1 cellular context compared by ENCODE assay signal in the genomic region with DNA sequence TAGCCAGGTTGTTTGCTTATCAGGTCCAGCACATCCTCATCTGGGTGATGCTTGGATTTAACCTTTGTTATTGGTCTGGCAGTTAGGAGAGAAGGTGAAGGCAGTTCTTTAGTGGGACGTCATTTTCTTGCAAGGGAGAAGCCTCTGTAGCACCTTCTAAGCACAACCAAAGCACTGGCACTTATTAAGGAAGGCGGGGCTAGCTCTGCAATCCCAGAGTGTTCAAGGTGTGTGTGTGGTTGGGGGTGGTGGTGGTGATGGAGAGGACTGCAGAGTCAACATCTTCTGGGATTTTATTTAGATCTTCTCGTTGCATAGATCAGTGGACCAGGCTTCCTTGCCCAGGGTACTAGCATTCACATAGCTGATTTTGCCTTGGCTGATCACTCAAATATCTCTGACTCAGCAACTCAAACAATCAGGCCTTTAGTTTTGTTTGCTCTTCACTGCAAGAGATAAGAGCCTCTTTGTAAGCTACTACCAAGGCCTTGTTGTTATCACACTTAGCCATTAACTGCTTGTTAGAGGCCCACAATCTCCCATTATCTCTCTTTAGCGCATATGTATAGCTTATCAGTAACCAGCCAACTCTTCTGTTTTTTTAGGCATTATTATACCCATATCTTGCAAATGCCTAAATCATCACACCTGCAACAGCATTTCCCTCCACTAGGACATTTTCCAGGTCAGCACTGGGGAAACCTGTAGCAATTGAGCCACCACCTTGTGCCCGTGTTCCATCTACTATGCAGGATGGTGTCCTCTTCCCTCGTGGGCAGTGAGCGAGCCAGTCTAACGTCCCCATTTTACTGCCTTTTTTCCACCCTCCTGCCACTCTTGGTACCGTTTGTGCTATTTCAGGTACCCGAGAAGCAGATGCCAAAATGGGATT.
A peak's percentile ranks its signal among the peaks of the same experiment; 100 is the strongest.
TF ChIP-seq lines count a peak whose summit lies in the region.

No MANE protein-coding gene starts in this region.

TF ChIP-seq in HepG2, 621 proteins besides CTCF, POLR2A, EP300 and RAD21 (continues in another document):
- TF ChIP-seq, protein P1, sequence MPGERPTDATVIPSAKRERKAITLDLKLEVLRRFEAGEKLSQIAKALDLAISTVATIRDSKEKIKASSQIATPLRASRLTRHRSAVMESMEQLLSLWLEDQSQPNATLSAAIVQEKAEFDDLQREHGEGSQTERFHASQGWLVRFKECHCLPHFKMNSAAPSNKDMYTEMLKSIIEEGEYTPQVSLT (CRISPR knock-in tag; IDR thresholded peaks at IDR 0.05; ENCODE audit: borderline replicate concordance, low read depth), result no peak
- TF ChIP-seq, protein P2, sequence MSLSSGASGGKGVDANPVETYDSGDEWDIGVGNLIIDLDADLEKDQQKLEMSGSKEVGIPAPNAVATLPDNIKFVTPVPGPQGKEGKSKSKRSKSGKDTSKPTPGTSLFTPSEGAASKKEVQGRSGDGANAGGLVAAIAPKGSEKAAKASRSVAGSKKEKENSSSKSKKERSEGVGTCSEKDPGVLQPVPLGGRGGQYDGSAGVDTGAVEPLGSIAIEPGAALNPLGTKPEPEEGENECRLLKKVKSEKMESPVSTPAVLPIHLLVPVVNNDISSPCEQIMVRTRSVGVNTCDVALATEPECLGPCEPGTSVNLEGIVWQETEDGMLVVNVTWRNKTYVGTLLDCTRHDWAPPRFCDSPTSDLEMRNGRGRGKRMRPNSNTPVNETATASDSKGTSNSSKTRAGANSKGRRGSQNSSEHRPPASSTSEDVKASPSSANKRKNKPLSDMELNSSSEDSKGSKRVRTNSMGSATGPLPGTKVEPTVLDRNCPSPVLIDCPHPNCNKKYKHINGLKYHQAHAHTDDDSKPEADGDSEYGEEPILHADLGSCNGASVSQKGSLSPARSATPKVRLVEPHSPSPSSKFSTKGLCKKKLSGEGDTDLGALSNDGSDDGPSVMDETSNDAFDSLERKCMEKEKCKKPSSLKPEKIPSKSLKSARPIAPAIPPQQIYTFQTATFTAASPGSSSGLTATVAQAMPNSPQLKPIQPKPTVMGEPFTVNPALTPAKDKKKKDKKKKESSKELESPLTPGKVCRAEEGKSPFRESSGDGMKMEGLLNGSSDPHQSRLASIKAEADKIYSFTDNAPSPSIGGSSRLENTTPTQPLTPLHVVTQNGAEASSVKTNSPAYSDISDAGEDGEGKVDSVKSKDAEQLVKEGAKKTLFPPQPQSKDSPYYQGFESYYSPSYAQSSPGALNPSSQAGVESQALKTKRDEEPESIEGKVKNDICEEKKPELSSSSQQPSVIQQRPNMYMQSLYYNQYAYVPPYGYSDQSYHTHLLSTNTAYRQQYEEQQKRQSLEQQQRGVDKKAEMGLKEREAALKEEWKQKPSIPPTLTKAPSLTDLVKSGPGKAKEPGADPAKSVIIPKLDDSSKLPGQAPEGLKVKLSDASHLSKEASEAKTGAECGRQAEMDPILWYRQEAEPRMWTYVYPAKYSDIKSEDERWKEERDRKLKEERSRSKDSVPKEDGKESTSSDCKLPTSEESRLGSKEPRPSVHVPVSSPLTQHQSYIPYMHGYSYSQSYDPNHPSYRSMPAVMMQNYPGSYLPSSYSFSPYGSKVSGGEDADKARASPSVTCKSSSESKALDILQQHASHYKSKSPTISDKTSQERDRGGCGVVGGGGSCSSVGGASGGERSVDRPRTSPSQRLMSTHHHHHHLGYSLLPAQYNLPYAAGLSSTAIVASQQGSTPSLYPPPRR (CRISPR knock-in tag; IDR thresholded peaks at IDR 0.05; ENCODE audit: borderline replicate concordance), result peak; percentile 92
- TF ChIP-seq ZBTB21 (CRISPR knock-in tag; IDR thresholded peaks at IDR 0.05) (no peak), GATA4 (IDR thresholded peaks at IDR 0.05; ENCODE audit: borderline replicate concordance, low read depth) (peak; percentile 93), SIN3B (IDR thresholded peaks at IDR 0.05; ENCODE audit: low read length) (no peak), FOSL2 (CRISPR knock-in tag; IDR thresholded peaks at IDR 0.05) (peak; percentile 91), MAFK (conservative IDR thresholded peaks at IDR 0.05 in 1 of 2, IDR thresholded peaks at IDR 0.05 in 1 of 2; ENCODE audit: low read length in 2 of 2) (peak; percentile 89), NR2F6 (IDR thresholded peaks at IDR 0.05) (peak; percentile 46; the same call in 1 of the 2 replicates), NR2F6 (CRISPR knock-in tag; IDR thresholded peaks at IDR 0.05) (no peak), NR2F2 (IDR thresholded peaks at IDR 0.05; ENCODE audit: borderline replicate concordance, low read depth) (no peak), NPAS2 (CRISPR knock-in tag; IDR thresholded peaks at IDR 0.05; ENCODE audit: borderline replicate concordance) (no peak), EED (CRISPR knock-in tag; IDR thresholded peaks at IDR 0.05) (no peak), TBX2 (CRISPR knock-in tag; IDR thresholded peaks at IDR 0.05; ENCODE audit: borderline replicate concordance) (peak; percentile 77), RBM22 (optimal IDR thresholded peaks at IDR 0.05; ENCODE audit: low read length) (no peak), TCF7 (IDR thresholded peaks at IDR 0.05; ENCODE audit: low read depth) (peak; percentile 73), ZNF468 (CRISPR knock-in tag; IDR thresholded peaks at IDR 0.05) (no peak), GATAD2A (CRISPR knock-in tag; IDR thresholded peaks at IDR 0.05) (peak; percentile 60; the same call in 1 of the 2 replicates), HNRNPH1 (optimal IDR thresholded peaks at IDR 0.05; ENCODE audit: low read depth, low read length) (no peak), MBNL3 (CRISPR knock-in tag; conservative IDR thresholded peaks at IDR 0.05) (no peak), ZNF12 (CRISPR knock-in tag; IDR thresholded peaks at IDR 0.05) (peak; percentile 49; the same call in 1 of the 2 replicates), ZNF556 (CRISPR knock-in tag; IDR thresholded peaks at IDR 0.05; ENCODE audit: borderline replicate concordance) (no peak), MATR3 (CRISPR knock-in tag; IDR thresholded peaks at IDR 0.05) (no peak), HDAC2 (CRISPR knock-in tag; IDR thresholded peaks at IDR 0.05) (0 out of 2 replicates have a peak, but pooled peaks have one; percentile 39), MAFF (IDR thresholded peaks at IDR 0.05; ENCODE audit: low read depth, low read length) (peak; percentile 84), GFI1 (CRISPR knock-in tag; IDR thresholded peaks at IDR 0.05; ENCODE audit: borderline replicate concordance) (peak; percentile 44; the same call in 1 of the 2 replicates), ZNF790 (CRISPR knock-in tag; IDR thresholded peaks at IDR 0.05; ENCODE audit: borderline replicate concordance) (no peak)
- TF ChIP-seq, protein P3, sequence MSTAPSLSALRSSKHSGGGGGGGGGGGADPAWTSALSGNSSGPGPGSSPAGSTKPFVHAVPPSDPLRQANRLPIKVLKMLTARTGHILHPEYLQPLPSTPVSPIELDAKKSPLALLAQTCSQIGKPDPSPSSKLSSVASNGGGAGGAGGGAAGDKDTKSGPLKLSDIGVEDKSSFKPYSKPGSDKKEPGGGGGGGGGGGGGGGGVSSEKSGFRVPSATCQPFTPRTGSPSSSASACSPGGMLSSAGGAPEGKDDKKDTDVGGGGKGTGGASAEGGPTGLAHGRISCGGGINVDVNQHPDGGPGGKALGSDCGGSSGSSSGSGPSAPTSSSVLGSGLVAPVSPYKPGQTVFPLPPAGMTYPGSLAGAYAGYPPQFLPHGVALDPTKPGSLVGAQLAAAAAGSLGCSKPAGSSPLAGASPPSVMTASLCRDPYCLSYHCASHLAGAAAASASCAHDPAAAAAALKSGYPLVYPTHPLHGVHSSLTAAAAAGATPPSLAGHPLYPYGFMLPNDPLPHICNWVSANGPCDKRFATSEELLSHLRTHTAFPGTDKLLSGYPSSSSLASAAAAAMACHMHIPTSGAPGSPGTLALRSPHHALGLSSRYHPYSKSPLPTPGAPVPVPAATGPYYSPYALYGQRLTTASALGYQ (CRISPR knock-in tag; IDR thresholded peaks at IDR 0.05), result peak; percentile 85
- TF ChIP-seq, protein P4, sequence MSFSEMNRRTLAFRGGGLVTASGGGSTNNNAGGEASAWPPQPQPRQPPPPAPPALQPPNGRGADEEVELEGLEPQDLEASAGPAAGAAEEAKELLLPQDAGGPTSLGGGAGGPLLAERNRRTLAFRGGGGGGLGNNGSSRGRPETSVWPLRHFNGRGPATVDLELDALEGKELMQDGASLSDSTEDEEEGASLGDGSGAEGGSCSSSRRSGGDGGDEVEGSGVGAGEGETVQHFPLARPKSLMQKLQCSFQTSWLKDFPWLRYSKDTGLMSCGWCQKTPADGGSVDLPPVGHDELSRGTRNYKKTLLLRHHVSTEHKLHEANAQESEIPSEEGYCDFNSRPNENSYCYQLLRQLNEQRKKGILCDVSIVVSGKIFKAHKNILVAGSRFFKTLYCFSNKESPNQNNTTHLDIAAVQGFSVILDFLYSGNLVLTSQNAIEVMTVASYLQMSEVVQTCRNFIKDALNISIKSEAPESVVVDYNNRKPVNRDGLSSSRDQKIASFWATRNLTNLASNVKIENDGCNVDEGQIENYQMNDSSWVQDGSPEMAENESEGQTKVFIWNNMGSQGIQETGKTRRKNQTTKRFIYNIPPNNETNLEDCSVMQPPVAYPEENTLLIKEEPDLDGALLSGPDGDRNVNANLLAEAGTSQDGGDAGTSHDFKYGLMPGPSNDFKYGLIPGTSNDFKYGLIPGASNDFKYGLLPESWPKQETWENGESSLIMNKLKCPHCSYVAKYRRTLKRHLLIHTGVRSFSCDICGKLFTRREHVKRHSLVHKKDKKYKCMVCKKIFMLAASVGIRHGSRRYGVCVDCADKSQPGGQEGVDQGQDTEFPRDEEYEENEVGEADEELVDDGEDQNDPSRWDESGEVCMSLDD (CRISPR knock-in tag; IDR thresholded peaks at IDR 0.05; ENCODE audit: borderline replicate concordance), result no peak
- TF ChIP-seq, protein P5, sequence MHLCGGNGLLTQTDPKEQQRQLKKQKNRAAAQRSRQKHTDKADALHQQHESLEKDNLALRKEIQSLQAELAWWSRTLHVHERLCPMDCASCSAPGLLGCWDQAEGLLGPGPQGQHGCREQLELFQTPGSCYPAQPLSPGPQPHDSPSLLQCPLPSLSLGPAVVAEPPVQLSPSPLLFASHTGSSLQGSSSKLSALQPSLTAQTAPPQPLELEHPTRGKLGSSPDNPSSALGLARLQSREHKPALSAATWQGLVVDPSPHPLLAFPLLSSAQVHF (CRISPR knock-in tag; IDR thresholded peaks at IDR 0.05), result no peak
- TF ChIP-seq, protein P6, sequence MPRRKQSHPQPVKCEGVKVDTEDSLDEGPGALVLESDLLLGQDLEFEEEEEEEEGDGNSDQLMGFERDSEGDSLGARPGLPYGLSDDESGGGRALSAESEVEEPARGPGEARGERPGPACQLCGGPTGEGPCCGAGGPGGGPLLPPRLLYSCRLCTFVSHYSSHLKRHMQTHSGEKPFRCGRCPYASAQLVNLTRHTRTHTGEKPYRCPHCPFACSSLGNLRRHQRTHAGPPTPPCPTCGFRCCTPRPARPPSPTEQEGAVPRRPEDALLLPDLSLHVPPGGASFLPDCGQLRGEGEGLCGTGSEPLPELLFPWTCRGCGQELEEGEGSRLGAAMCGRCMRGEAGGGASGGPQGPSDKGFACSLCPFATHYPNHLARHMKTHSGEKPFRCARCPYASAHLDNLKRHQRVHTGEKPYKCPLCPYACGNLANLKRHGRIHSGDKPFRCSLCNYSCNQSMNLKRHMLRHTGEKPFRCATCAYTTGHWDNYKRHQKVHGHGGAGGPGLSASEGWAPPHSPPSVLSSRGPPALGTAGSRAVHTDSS (CRISPR knock-in tag; conservative IDR thresholded peaks at IDR 0.05), result no peak
- TF ChIP-seq, protein P7, sequence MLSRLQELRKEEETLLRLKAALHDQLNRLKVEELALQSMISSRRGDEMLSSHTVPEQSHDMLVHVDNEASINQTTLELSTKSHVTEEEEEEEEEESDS (CRISPR knock-in tag; IDR thresholded peaks at IDR 0.05; ENCODE audit: borderline replicate concordance), result no peak
- TF ChIP-seq, protein P8, sequence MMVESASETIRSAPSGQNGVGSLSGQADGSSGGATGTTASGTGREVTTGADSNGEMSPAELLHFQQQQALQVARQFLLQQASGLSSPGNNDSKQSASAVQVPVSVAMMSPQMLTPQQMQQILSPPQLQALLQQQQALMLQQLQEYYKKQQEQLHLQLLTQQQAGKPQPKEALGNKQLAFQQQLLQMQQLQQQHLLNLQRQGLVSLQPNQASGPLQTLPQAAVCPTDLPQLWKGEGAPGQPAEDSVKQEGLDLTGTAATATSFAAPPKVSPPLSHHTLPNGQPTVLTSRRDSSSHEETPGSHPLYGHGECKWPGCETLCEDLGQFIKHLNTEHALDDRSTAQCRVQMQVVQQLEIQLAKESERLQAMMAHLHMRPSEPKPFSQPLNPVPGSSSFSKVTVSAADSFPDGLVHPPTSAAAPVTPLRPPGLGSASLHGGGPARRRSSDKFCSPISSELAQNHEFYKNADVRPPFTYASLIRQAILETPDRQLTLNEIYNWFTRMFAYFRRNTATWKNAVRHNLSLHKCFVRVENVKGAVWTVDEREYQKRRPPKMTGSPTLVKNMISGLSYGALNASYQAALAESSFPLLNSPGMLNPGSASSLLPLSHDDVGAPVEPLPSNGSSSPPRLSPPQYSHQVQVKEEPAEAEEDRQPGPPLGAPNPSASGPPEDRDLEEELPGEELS (CRISPR knock-in tag; IDR thresholded peaks at IDR 0.05), result peak; percentile 48; the same call in 1 of the 2 replicates
- TF ChIP-seq, protein P9, sequence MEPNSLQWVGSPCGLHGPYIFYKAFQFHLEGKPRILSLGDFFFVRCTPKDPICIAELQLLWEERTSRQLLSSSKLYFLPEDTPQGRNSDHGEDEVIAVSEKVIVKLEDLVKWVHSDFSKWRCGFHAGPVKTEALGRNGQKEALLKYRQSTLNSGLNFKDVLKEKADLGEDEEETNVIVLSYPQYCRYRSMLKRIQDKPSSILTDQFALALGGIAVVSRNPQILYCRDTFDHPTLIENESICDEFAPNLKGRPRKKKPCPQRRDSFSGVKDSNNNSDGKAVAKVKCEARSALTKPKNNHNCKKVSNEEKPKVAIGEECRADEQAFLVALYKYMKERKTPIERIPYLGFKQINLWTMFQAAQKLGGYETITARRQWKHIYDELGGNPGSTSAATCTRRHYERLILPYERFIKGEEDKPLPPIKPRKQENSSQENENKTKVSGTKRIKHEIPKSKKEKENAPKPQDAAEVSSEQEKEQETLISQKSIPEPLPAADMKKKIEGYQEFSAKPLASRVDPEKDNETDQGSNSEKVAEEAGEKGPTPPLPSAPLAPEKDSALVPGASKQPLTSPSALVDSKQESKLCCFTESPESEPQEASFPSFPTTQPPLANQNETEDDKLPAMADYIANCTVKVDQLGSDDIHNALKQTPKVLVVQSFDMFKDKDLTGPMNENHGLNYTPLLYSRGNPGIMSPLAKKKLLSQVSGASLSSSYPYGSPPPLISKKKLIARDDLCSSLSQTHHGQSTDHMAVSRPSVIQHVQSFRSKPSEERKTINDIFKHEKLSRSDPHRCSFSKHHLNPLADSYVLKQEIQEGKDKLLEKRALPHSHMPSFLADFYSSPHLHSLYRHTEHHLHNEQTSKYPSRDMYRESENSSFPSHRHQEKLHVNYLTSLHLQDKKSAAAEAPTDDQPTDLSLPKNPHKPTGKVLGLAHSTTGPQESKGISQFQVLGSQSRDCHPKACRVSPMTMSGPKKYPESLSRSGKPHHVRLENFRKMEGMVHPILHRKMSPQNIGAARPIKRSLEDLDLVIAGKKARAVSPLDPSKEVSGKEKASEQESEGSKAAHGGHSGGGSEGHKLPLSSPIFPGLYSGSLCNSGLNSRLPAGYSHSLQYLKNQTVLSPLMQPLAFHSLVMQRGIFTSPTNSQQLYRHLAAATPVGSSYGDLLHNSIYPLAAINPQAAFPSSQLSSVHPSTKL (CRISPR knock-in tag; IDR thresholded peaks at IDR 0.05), result peak; percentile 70
